In genomic region chr4:139943277-139943676, GRCh38 we compare ENCODE assay signal across 1 cellular context.
TF ChIP-seq lines count a peak whose summit lies in the region.

No MANE protein-coding gene starts in this region.

TF ChIP-seq in GM23338, 12 proteins besides CTCF, POLR2A, EP300 and RAD21 (continued from another document):
- TF ChIP-seq, protein P1, sequence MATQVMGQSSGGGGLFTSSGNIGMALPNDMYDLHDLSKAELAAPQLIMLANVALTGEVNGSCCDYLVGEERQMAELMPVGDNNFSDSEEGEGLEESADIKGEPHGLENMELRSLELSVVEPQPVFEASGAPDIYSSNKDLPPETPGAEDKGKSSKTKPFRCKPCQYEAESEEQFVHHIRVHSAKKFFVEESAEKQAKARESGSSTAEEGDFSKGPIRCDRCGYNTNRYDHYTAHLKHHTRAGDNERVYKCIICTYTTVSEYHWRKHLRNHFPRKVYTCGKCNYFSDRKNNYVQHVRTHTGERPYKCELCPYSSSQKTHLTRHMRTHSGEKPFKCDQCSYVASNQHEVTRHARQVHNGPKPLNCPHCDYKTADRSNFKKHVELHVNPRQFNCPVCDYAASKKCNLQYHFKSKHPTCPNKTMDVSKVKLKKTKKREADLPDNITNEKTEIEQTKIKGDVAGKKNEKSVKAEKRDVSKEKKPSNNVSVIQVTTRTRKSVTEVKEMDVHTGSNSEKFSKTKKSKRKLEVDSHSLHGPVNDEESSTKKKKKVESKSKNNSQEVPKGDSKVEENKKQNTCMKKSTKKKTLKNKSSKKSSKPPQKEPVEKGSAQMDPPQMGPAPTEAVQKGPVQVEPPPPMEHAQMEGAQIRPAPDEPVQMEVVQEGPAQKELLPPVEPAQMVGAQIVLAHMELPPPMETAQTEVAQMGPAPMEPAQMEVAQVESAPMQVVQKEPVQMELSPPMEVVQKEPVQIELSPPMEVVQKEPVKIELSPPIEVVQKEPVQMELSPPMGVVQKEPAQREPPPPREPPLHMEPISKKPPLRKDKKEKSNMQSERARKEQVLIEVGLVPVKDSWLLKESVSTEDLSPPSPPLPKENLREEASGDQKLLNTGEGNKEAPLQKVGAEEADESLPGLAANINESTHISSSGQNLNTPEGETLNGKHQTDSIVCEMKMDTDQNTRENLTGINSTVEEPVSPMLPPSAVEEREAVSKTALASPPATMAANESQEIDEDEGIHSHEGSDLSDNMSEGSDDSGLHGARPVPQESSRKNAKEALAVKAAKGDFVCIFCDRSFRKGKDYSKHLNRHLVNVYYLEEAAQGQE (IDR thresholded peaks at IDR 0.05; ENCODE audit: unreplicated experiment), result no peak
